In genomic region chr1:38444311-38444710, GRCh38 we compare ENCODE assay signal across 16 cellular contexts.
DNase-seq lines count a peak whose midpoint lies in the region; ATAC-seq and TF ChIP-seq lines count a peak whose summit lies in the region.
"Had no signal": no experiment of that assay in that cellular context is flagged by ENCODE, and none has a peak within 500 bp of the region (broad histone marks: within the 10 kb centered on the region; RNA-seq: fewer than 3 reads in every experiment).

No MANE protein-coding gene starts in this region.

- 0 out of 2 replicates have a peak, but pooled peaks cover 2% of the 10 kb centered on the region for H3K9me3 ChIP-seq in MG63

- H3K4me3 ChIP-seq in MG63: no peak overlapping the region
- no peak overlapping the region for H3K4me3 ChIP-seq in brain microvascular endothelial cell (ENCODE audit: low read depth, low read length)
- H3K4me3 ChIP-seq: psoas muscle had no signal

- H3K27me3 ChIP-seq in MG63 (no peaks in the 10 kb centered on the region), brain microvascular endothelial cell (replicated peaks) (no peaks in the 10 kb centered on the region)

- H3K36me3 ChIP-seq in MG63: no peaks in the 10 kb centered on the region
- H3K36me3 ChIP-seq in brain microvascular endothelial cell (replicated peaks): no peaks in the 10 kb centered on the region

- in situ Hi-C loops in brain microvascular endothelial cell (cut with HindIII; ENCODE audit: low pct_ligation_motif_present, low sequenced_read_pairs): no loop called here

- DNase-seq in AG20443 (ENCODE audit: low spot score) (peak; percentile 53), MG63 (peak; percentile 73), brain microvascular endothelial cell (peak; percentile 30), myocyte (ENCODE audit: low read depth) (peak; percentile 38), HCEC 1CT (no peak), mesenteric fat pad (ENCODE audit: low spot score) (no peak)
- DNase-seq in activated T-cell treated with anti-CD3 and anti-CD28 coated beads, Interleukin-2, amount 50 U/mL, for 1 hour: no peak
- DNase-seq: activated B cell treated with CpG ODN at 0.5 μM for 24 hours, activated gamma-delta T cell, amygdala, Calu3, hippocampal formation, NCI-H510A, psoas muscle had no signal

- ATAC-seq in GM21423 (IDR thresholded peaks at IDR 0.05; ENCODE audit: unreplicated experiment): no peak
- ATAC-seq: esophagus mucosa, psoas muscle had no signal

- no peak for TF ChIP-seq CTCF in brain microvascular endothelial cell (IDR thresholded peaks at IDR 0.05; ENCODE audit: low read depth, low read length, missing control alignments)

- H3K27ac ChIP-seq in brain microvascular endothelial cell: no peak overlapping the region
- H3K27ac ChIP-seq: psoas muscle had no signal

Comparison
In these comparisons a context has a peak if more than half of its experiments do, and no peak if none do; other contexts are left out.
1. DNase-seq: peak in AG20443 (single experiment), MG63 (single experiment), brain microvascular endothelial cell (single experiment) and myocyte (single experiment); none in HCEC 1CT (single experiment), activated T-cell treated with anti-CD3 and anti-CD28 coated beads, Interleukin-2, amount 50 U/mL, for 1 hour (single experiment) and mesenteric fat pad (single experiment).